Comparison of ENCODE assay signal across 2 cellular contexts in the genomic region with DNA sequence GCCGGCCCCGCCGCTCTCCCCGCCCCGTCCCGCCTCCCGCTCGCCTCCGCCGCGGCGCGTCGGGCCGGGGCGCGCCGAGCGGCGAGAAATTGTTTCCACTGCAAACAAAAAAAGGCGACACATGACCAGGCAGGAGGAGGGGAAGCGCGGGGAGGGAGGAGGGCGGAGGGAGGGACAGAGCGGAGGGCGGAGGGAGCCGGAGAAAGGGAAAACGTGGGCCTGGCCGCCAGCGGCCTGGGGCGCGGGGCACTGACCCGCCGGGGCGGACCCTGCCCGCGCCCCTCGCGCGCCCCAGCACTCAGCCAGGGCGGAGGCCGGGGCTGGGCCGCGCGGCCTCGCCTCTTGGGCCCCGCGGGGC.
TF ChIP-seq lines count a peak whose summit lies in the region.

A gene with protein sequence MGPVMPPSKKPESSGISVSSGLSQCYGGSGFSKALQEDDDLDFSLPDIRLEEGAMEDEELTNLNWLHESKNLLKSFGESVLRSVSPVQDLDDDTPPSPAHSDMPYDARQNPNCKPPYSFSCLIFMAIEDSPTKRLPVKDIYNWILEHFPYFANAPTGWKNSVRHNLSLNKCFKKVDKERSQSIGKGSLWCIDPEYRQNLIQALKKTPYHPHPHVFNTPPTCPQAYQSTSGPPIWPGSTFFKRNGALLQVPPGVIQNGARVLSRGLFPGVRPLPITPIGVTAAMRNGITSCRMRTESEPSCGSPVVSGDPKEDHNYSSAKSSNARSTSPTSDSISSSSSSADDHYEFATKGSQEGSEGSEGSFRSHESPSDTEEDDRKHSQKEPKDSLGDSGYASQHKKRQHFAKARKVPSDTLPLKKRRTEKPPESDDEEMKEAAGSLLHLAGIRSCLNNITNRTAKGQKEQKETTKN (minus strand): TSS at position 123 of the 358 bp plus-strand sequence. CDS start 4,757 bp downstream, outside the sequence.

TF ChIP-seq in HCT116, 20 proteins besides CTCF, POLR2A, EP300 and RAD21 (continued from another document):
- TF ChIP-seq, protein P1, sequence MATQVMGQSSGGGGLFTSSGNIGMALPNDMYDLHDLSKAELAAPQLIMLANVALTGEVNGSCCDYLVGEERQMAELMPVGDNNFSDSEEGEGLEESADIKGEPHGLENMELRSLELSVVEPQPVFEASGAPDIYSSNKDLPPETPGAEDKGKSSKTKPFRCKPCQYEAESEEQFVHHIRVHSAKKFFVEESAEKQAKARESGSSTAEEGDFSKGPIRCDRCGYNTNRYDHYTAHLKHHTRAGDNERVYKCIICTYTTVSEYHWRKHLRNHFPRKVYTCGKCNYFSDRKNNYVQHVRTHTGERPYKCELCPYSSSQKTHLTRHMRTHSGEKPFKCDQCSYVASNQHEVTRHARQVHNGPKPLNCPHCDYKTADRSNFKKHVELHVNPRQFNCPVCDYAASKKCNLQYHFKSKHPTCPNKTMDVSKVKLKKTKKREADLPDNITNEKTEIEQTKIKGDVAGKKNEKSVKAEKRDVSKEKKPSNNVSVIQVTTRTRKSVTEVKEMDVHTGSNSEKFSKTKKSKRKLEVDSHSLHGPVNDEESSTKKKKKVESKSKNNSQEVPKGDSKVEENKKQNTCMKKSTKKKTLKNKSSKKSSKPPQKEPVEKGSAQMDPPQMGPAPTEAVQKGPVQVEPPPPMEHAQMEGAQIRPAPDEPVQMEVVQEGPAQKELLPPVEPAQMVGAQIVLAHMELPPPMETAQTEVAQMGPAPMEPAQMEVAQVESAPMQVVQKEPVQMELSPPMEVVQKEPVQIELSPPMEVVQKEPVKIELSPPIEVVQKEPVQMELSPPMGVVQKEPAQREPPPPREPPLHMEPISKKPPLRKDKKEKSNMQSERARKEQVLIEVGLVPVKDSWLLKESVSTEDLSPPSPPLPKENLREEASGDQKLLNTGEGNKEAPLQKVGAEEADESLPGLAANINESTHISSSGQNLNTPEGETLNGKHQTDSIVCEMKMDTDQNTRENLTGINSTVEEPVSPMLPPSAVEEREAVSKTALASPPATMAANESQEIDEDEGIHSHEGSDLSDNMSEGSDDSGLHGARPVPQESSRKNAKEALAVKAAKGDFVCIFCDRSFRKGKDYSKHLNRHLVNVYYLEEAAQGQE (IDR thresholded peaks at IDR 0.05; ENCODE audit: low read depth), result no peak
- TF ChIP-seq, protein P2, sequence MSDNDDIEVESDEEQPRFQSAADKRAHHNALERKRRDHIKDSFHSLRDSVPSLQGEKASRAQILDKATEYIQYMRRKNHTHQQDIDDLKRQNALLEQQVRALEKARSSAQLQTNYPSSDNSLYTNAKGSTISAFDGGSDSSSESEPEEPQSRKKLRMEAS (IDR thresholded peaks at IDR 0.05), result peak; percentile 30
- no peak for TF ChIP-seq ELF1 (IDR thresholded peaks at IDR 0.05; ENCODE audit: borderline replicate concordance, low read depth)
- TF ChIP-seq JUND (IDR thresholded peaks at IDR 0.05), result no peak
- TF ChIP-seq FOSL1 (IDR thresholded peaks at IDR 0.05; ENCODE audit: low read depth), result no peak
- peak; percentile 78 for TF ChIP-seq SP1 (IDR thresholded peaks at IDR 0.05; ENCODE audit: low read depth)
- peak; percentile 44 for TF ChIP-seq TCF7L2 (IDR thresholded peaks at IDR 0.05; ENCODE audit: borderline replicate concordance, extremely low read depth, insufficient read depth, insufficient read length)
- TF ChIP-seq YY1 (IDR thresholded peaks at IDR 0.05; ENCODE audit: extremely low read depth, insufficient replicate concordance, low read depth, low read length), result peak; percentile 12
- no peak for TF ChIP-seq ZNF274 (IDR thresholded peaks at IDR 0.05; ENCODE audit: low read depth, low read length)

TF ChIP-seq in SK-N-SH, 30 proteins besides CTCF, POLR2A, EP300 and RAD21 (continued from another document):
- TF ChIP-seq, protein P3, sequence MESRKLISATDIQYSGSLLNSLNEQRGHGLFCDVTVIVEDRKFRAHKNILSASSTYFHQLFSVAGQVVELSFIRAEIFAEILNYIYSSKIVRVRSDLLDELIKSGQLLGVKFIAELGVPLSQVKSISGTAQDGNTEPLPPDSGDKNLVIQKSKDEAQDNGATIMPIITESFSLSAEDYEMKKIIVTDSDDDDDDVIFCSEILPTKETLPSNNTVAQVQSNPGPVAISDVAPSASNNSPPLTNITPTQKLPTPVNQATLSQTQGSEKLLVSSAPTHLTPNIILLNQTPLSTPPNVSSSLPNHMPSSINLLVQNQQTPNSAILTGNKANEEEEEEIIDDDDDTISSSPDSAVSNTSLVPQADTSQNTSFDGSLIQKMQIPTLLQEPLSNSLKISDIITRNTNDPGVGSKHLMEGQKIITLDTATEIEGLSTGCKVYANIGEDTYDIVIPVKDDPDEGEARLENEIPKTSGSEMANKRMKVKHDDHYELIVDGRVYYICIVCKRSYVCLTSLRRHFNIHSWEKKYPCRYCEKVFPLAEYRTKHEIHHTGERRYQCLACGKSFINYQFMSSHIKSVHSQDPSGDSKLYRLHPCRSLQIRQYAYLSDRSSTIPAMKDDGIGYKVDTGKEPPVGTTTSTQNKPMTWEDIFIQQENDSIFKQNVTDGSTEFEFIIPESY (IDR thresholded peaks at IDR 0.05; ENCODE audit: borderline replicate concordance, low read depth), result no peak
- TF ChIP-seq JUND (IDR thresholded peaks at IDR 0.05) (no peak), SIN3A (IDR thresholded peaks at IDR 0.05; ENCODE audit: borderline replicate concordance, low read depth, low read length) (peak; percentile 44; the same call in 1 of the 2 replicates), MXI1 (IDR thresholded peaks at IDR 0.05; ENCODE audit: low read depth, low read length) (peak; percentile 74), SMC3 (IDR thresholded peaks at IDR 0.05; ENCODE audit: low read depth, low read length) (0 out of 2 replicates have a peak, but pooled peaks have one; percentile 22)
- TF ChIP-seq, protein P4, sequence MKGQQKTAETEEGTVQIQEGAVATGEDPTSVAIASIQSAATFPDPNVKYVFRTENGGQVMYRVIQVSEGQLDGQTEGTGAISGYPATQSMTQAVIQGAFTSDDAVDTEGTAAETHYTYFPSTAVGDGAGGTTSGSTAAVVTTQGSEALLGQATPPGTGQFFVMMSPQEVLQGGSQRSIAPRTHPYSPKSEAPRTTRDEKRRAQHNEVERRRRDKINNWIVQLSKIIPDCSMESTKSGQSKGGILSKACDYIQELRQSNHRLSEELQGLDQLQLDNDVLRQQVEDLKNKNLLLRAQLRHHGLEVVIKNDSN (IDR thresholded peaks at IDR 0.05; ENCODE audit: borderline replicate concordance, low read depth), result peak; percentile 86
- TF ChIP-seq, protein P5, sequence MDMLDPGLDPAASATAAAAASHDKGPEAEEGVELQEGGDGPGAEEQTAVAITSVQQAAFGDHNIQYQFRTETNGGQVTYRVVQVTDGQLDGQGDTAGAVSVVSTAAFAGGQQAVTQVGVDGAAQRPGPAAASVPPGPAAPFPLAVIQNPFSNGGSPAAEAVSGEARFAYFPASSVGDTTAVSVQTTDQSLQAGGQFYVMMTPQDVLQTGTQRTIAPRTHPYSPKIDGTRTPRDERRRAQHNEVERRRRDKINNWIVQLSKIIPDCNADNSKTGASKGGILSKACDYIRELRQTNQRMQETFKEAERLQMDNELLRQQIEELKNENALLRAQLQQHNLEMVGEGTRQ (IDR thresholded peaks at IDR 0.05; ENCODE audit: borderline replicate concordance, low read depth, low read length), result peak; percentile 32; the same call in 1 of the 2 replicates
